In genomic region chr13:99969368-99969933, GRCh38 we compare ENCODE assay signal across 1 cellular context.
TF ChIP-seq lines count a peak whose summit lies in the region.

No MANE protein-coding gene starts in this region.

TF ChIP-seq in GM12878, 131 proteins besides CTCF, POLR2A, EP300 and RAD21 (continued from another document):
- TF ChIP-seq, protein P1, sequence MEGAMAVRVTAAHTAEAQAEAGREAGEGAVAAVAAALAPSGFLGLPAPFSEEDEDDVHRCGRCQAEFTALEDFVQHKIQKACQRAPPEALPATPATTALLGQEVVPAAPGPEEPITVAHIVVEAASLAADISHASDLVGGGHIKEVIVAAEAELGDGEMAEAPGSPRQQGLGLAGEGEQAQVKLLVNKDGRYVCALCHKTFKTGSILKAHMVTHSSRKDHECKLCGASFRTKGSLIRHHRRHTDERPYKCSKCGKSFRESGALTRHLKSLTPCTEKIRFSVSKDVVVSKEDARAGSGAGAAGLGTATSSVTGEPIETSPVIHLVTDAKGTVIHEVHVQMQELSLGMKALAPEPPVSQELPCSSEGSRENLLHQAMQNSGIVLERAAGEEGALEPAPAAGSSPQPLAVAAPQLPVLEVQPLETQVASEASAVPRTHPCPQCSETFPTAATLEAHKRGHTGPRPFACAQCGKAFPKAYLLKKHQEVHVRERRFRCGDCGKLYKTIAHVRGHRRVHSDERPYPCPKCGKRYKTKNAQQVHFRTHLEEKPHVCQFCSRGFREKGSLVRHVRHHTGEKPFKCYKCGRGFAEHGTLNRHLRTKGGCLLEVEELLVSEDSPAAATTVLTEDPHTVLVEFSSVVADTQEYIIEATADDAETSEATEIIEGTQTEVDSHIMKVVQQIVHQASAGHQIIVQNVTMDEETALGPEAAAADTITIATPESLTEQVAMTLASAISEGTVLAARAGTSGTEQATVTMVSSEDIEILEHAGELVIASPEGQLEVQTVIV (IDR thresholded peaks at IDR 0.05; ENCODE audit: borderline replicate concordance, partially characterized antibody): no peak
